ENCODE assay signal across 28 cellular contexts in the genomic region with DNA sequence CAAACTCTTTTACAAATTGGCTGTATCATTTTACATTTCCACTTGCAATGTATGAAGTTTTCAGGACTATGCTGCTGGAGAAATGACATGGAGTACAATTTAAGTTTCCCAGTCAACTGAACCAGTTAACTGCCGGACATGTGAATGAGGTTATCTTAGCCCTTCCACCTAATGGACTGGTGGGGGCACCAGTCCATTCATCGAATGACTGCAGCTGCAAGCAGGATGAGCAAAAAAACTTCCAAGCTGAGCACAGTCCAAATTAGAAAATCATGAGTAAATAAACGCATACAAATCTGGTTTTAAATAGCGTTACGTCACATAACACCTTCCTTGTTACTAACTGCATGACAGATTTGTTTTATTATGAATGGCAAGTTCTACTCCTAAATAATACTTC.
DNase-seq lines count a peak whose midpoint lies in the region; TF ChIP-seq lines count a peak whose summit lies in the region.
"Had no signal": no experiment of that assay in that cellular context is flagged by ENCODE, and none has a peak within 500 bp of the region (broad histone marks: within the 10 kb centered on the region; RNA-seq: fewer than 3 reads in every experiment).

No MANE protein-coding gene starts in this region.

- H2BK15ac ChIP-seq in mesendoderm (replicated peaks; ENCODE audit: low read depth), result no peak overlapping the region

- no peak overlapping the region for H3K56ac ChIP-seq in mesendoderm (ENCODE audit: low read length)

- WGBS in mesendoderm (ENCODE audit: extremely low coverage, insufficient coverage, low lambda C conversion rate), result no CpG with 5 or more reads among the region's 5 CpGs

- no peak overlapping the region for H3K4ac ChIP-seq in mesendoderm (ENCODE audit: low read depth, low read length)

- H3K27me3 ChIP-seq in mesendoderm (ENCODE audit: insufficient read depth, low read length, poor library complexity), result no peaks in the 10 kb centered on the region
- H3K27me3 ChIP-seq: sigmoid colon, upper lobe of right lung had no signal

- H3K9ac ChIP-seq in mesendoderm (ENCODE audit: low read length), result no peak overlapping the region
- H3K9ac ChIP-seq: KMS-11 had no signal

- H3K4me1 ChIP-seq in mesendoderm (ENCODE audit: control insufficient read depth, low read depth, low read length), result no peaks in the 10 kb centered on the region
- H3K4me1 ChIP-seq: sigmoid colon, upper lobe of right lung had no signal

- no peak overlapping the region for H2AK5ac ChIP-seq in mesendoderm (ENCODE audit: low read length)

- H2BK5ac ChIP-seq in mesendoderm (ENCODE audit: low read length), result no peak overlapping the region

- peak; percentile 18 for TF ChIP-seq CTCF in chondrocyte (IDR thresholded peaks at IDR 0.05)

- no peak overlapping the region for H4K5ac ChIP-seq in mesendoderm (ENCODE audit: low read length)

- H3K4me3 ChIP-seq in mesendoderm (ENCODE audit: low read length), result no peak overlapping the region
- H3K4me3 ChIP-seq: HAP-1, sigmoid colon, upper lobe of right lung had no signal

- no peaks in the 10 kb centered on the region for H3K4me1 Mint-ChIP-seq in chondrocyte (ENCODE audit: low read depth)
- H3K4me1 Mint-ChIP-seq: activated CD4-positive, alpha-beta T cell treated with anti-CD3 and anti-CD28 coated beads, Interleukin-2, amount 10 ng/mL, durations not matched to agents 24 days and 14 days; activated naive CD8-positive, alpha-beta T cell treated with anti-CD3 and anti-CD28 coated beads, Interleukin-2, amount 50 U/mL, for 24 hours; stimulated activated memory B cell treated with anti-CD40 and anti-IgM and Interleukin-4, amounts not matched to agents 10 μg/mL and 1 μg/mL and 100 μg/mL, for 72 hours had no signal

- H3K4me2 ChIP-seq in mesendoderm (ENCODE audit: low read length), result no peak overlapping the region
- H3K4me2 ChIP-seq: KMS-11 had no signal

- no peak overlapping the region for H3K4me3 Mint-ChIP-seq in chondrocyte (ENCODE audit: unreplicated experiment)
- H3K4me3 Mint-ChIP-seq: activated CD4-positive, alpha-beta T cell treated with anti-CD3 and anti-CD28 coated beads, Interleukin-2, amount 10 ng/mL, durations not matched to agents 24 days and 14 days; activated naive CD8-positive, alpha-beta T cell treated with anti-CD3 and anti-CD28 coated beads, Interleukin-2, amount 50 U/mL, for 24 hours; activated T-cell treated with anti-CD3 and anti-CD28 coated beads, Interleukin-2, amount 50 U/mL, for 4 hours; stimulated activated memory B cell treated with anti-CD40 and anti-IgM and Interleukin-4, amounts not matched to agents 10 μg/mL and 1 μg/mL and 100 μg/mL, for 72 hours had no signal

- H3K27ac Mint-ChIP-seq in chondrocyte (ENCODE audit: unreplicated experiment), result no peak overlapping the region
- H3K27ac Mint-ChIP-seq: activated CD4-positive, alpha-beta T cell treated with anti-CD3 and anti-CD28 coated beads, Interleukin-2, amount 10 ng/mL, durations not matched to agents 24 days and 14 days; activated naive CD8-positive, alpha-beta T cell treated with anti-CD3 and anti-CD28 coated beads, Interleukin-2, amount 50 U/mL, for 24 hours; stimulated activated memory B cell treated with anti-CD40 and anti-IgM and Interleukin-4, amounts not matched to agents 10 μg/mL and 1 μg/mL and 100 μg/mL, for 72 hours had no signal

- H3K79me1 ChIP-seq in mesendoderm (ENCODE audit: low read length), result no peaks in the 10 kb centered on the region

- H4K8ac ChIP-seq in mesendoderm (ENCODE audit: low read depth, low read length), result no peak overlapping the region

- H3K9me3 Mint-ChIP-seq in chondrocyte (ENCODE audit: low read depth), result peaks cover under 1% of the 10 kb centered on the region
- H3K9me3 Mint-ChIP-seq: activated CD4-positive, alpha-beta T cell treated with anti-CD3 and anti-CD28 coated beads, Interleukin-2, amount 10 ng/mL, durations not matched to agents 24 days and 14 days; activated naive CD8-positive, alpha-beta T cell treated with anti-CD3 and anti-CD28 coated beads, Interleukin-2, amount 50 U/mL, for 24 hours had no signal

- no peak overlapping the region for H3K27ac ChIP-seq in mesendoderm (ENCODE audit: low read depth, low read length)
- H3K27ac ChIP-seq: epithelial cell of prostate, KMS-11, sigmoid colon, upper lobe of right lung, VCaP had no signal

- no peak overlapping the region for H3K18ac ChIP-seq in mesendoderm (ENCODE audit: low read length)

- no peaks in the 10 kb centered on the region for H3K79me2 ChIP-seq in mesendoderm (ENCODE audit: control insufficient read depth, insufficient read depth, low read length)

- H3K36me3 ChIP-seq in mesendoderm (ENCODE audit: control insufficient read depth, insufficient read depth, low read length), result no peaks in the 10 kb centered on the region
- H3K36me3 ChIP-seq: HAP-1, sigmoid colon, upper lobe of right lung had no signal

- H3K27me3 Mint-ChIP-seq in chondrocyte (ENCODE audit: low read depth), result no peaks in the 10 kb centered on the region
- H3K27me3 Mint-ChIP-seq: activated CD4-positive, alpha-beta T cell treated with anti-CD3 and anti-CD28 coated beads, Interleukin-2, amount 10 ng/mL, durations not matched to agents 24 days and 14 days; activated naive CD8-positive, alpha-beta T cell treated with anti-CD3 and anti-CD28 coated beads, Interleukin-2, amount 50 U/mL, for 24 hours; stimulated activated memory B cell treated with anti-CD40 and anti-IgM and Interleukin-4, amounts not matched to agents 10 μg/mL and 1 μg/mL and 100 μg/mL, for 72 hours had no signal

- no peak overlapping the region for H3K23ac ChIP-seq in mesendoderm (ENCODE audit: low read length)

- DNase-seq in COLO829 (ENCODE audit: low spot score), result peak; percentile 4
- DNase-seq in HuH-7 (ENCODE audit: low spot score), result peak; percentile 18
- no peak for DNase-seq in chondrocyte (ENCODE audit: low spot score)
- peak; percentile 39 for DNase-seq in mesendoderm
- DNase-seq in dedifferentiated amniotic fluid mesenchymal stem cell (ENCODE audit: extremely low spot score), result no peak
- DNase-seq in DMS53 (lab: John Stamatoyannopoulos, UW), result no peak
- no peak for DNase-seq in GOT3 (lab: John Stamatoyannopoulos, UW)
- no peak for DNase-seq in NCI-H2081 treated with DMSO at 0.1 percent for 48 hours (lab: John Stamatoyannopoulos, UW)
- DNase-seq: activated CD4-positive, alpha-beta T cell treated with anti-CD3 and anti-CD28 coated beads, Interleukin-2, amount 10 ng/mL, durations not matched to agents 24 days and 14 days; activated gamma-delta T cell treated with Interleukin-2 at 50 U/mL for 16 hours; activated naive CD8-positive, alpha-beta T cell treated with anti-CD3 and anti-CD28 coated beads, Interleukin-2, amount 50 U/mL, for 24 hours; activated T-cell treated with anti-CD3 and anti-CD28 coated beads, Interleukin-2, amount 50 U/mL, for 4 hours; effector CD4-positive, alpha-beta T cell; EL; left cardiac atrium; NCI-H1436; NCI-H2107; SHP77; sigmoid colon; stimulated activated CD4-positive, alpha-beta T cell treated with anti-CD3 and anti-CD28 coated beads, Interleukin-4, amount 100 ng/mL, for 4 hours; substantia nigra; T-helper 9 cell; upper lobe of right lung had no signal

- H3K36me3 Mint-ChIP-seq in chondrocyte (ENCODE audit: low read depth), result no peaks in the 10 kb centered on the region
- H3K36me3 Mint-ChIP-seq: stimulated activated memory B cell treated with anti-CD40 and anti-IgM and Interleukin-4, amounts not matched to agents 10 μg/mL and 1 μg/mL and 100 μg/mL, for 72 hours had no signal

- no peak overlapping the region for H2BK120ac ChIP-seq in mesendoderm (ENCODE audit: low read depth, low read length)

Comparison
In these comparisons a context has a peak if more than half of its experiments do, and no peak if none do; other contexts are left out.
1. DNase-seq: peak in COLO829 (single experiment), HuH-7 (single experiment) and mesendoderm (single experiment); none in chondrocyte (single experiment), dedifferentiated amniotic fluid mesenchymal stem cell (single experiment), DMS53 (single experiment), GOT3 (single experiment) and NCI-H2081 treated with DMSO at 0.1 percent for 48 hours (single experiment).